In the genomic region with DNA sequence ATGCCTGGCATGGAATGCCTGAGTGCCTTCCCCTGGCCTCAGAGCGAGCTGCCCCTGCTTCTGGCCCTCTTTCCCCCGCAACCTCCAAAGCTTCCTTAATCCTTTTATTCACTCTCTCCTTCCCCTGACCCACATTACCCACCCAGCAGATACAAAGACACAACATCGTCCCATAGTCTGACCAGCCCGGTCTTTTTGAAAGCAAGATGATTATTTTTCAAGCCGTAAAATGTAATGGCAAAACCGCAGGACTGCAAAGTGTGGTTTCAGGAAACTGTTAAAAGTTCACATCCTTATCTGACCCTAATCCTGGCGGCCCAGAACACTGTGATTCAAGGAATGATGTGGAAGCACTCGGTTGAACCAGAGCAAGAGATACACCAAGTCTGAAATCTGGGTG, we compare ENCODE assay signal across 24 cellular contexts.
DNase-seq lines count a peak whose midpoint lies in the region; ATAC-seq and TF ChIP-seq lines count a peak whose summit lies in the region.
"Had no signal": no experiment of that assay in that cellular context is flagged by ENCODE, and none has a peak within 500 bp of the region (broad histone marks: within the 10 kb centered on the region; RNA-seq: fewer than 3 reads in every experiment).

No MANE protein-coding gene starts in this region.

- H3K27me3 ChIP-seq in endodermal cell (ENCODE audit: control insufficient read depth, insufficient read depth, low read length, poor library complexity, severe bottlenecking) (no peaks in the 10 kb centered on the region), osteoblast (ENCODE audit: insufficient read depth, low read length) (no peaks in the 10 kb centered on the region)
- H3K27me3 ChIP-seq: pancreas had no signal

- DNase-seq in H4 (ENCODE audit: low spot score): peak; percentile 14
- DNase-seq in RPMI7951 (ENCODE audit: low read depth): peak; percentile 68
- DNase-seq in endodermal cell: peak; percentile 62
- peak; percentile 43 for DNase-seq in osteoblast (ENCODE audit: insufficient read length, low spot score, missing footprints)
- no peak for DNase-seq in foreskin melanocyte
- no peak for DNase-seq in HCEC 1CT
- DNase-seq: ACHN; activated CD4-positive, alpha-beta T cell treated with anti-CD3 and anti-CD28 coated beads for 4 hours; activated naive CD4-positive, alpha-beta T cell treated with anti-CD3 and anti-CD28 coated beads, Interleukin-2, amount 10 ng/mL, durations not matched to agents 7 days and 5 days; anterior cingulate cortex; cerebellar nuclear complex; foreskin keratinocyte; GDM1; hypothalamus; Kasumi-1; kidney glomerular epithelial cell; NCI-H187 treated with DMSO at 0.1 percent for 48 hours; NCI-H226; NCI-H774; pancreas; SHP77 had no signal

- H3K4me1 ChIP-seq in endodermal cell (ENCODE audit: control insufficient read depth, insufficient read depth, low read length) (no peaks in the 10 kb centered on the region), osteoblast (ENCODE audit: insufficient read depth, low read length) (peaks cover 3% of the 10 kb centered on the region)
- H3K4me1 ChIP-seq: foreskin keratinocyte, pancreas had no signal

- WGBS in endodermal cell (ENCODE audit: insufficient coverage in 1 of 2, insufficient read length in 1 of 2), 2 experiments: 53 to 63% methylated on average over 5 to 8 of the region's 8 CpGs

- peaks cover 11% of the 10 kb centered on the region for H3K4me1 Mint-ChIP-seq in endodermal cell
- H3K4me1 Mint-ChIP-seq: activated naive CD4-positive, alpha-beta T cell treated with anti-CD3 and anti-CD28 coated beads, Interleukin-2, amount 10 ng/mL, durations not matched to agents 7 days and 5 days had no signal

- H3K9ac ChIP-seq in endodermal cell (ENCODE audit: extremely low read depth, low read length, poor library complexity, severe bottlenecking): no peak overlapping the region

- no peak overlapping the region for H2AFZ ChIP-seq in osteoblast (ENCODE audit: low read length)

- no peaks in the 10 kb centered on the region for H3K79me2 ChIP-seq in osteoblast (ENCODE audit: insufficient read depth, low read length)

- peak overlapping the region; percentile 11 for H3K4me3 Mint-ChIP-seq in endodermal cell
- H3K4me3 Mint-ChIP-seq: activated naive CD4-positive, alpha-beta T cell treated with anti-CD3 and anti-CD28 coated beads, Interleukin-2, amount 10 ng/mL, durations not matched to agents 7 days and 5 days had no signal

- no peaks in the 10 kb centered on the region for H3K9me3 Mint-ChIP-seq in endodermal cell
- H3K9me3 Mint-ChIP-seq: activated naive CD4-positive, alpha-beta T cell treated with anti-CD3 and anti-CD28 coated beads, Interleukin-2, amount 10 ng/mL, durations not matched to agents 7 days and 5 days had no signal

- no peaks in the 10 kb centered on the region for H4K20me1 ChIP-seq in osteoblast (ENCODE audit: insufficient read depth, low read length)

- H3K9me3 ChIP-seq in endodermal cell (ENCODE audit: control insufficient read depth, low read length): no peaks in the 10 kb centered on the region
- no peaks in the 10 kb centered on the region for H3K9me3 ChIP-seq in osteoblast (ENCODE audit: low read depth, low read length)
- H3K9me3 ChIP-seq: pancreas had no signal

- H3K36me3 ChIP-seq in endodermal cell (ENCODE audit: control insufficient read depth, insufficient read depth, low read length) (no peaks in the 10 kb centered on the region), osteoblast (ENCODE audit: insufficient read depth, low read length) (no peaks in the 10 kb centered on the region)
- H3K36me3 ChIP-seq: pancreas had no signal

- no peaks in the 10 kb centered on the region for H3K36me3 Mint-ChIP-seq in endodermal cell (ENCODE audit: low read depth)
- H3K36me3 Mint-ChIP-seq: activated naive CD4-positive, alpha-beta T cell treated with anti-CD3 and anti-CD28 coated beads, Interleukin-2, amount 10 ng/mL, durations not matched to agents 7 days and 5 days had no signal

- peak overlapping the region; percentile 59 for H3K27ac Mint-ChIP-seq in endodermal cell
- H3K27ac Mint-ChIP-seq: activated naive CD4-positive, alpha-beta T cell treated with anti-CD3 and anti-CD28 coated beads, Interleukin-2, amount 10 ng/mL, durations not matched to agents 7 days and 5 days had no signal

- no peak overlapping the region for H3K4me3 ChIP-seq in endodermal cell (ENCODE audit: low read length)
- H3K4me3 ChIP-seq in osteoblast (ENCODE audit: insufficient read depth, low read length): no peak overlapping the region
- H3K4me3 ChIP-seq: pancreas had no signal

- no peak for ATAC-seq in GM18520 (IDR thresholded peaks at IDR 0.05; ENCODE audit: unreplicated experiment)
- ATAC-seq in HG02884 (IDR thresholded peaks at IDR 0.05; ENCODE audit: unreplicated experiment): no peak
- ATAC-seq: foreskin keratinocyte, pancreas had no signal

- H3K27ac ChIP-seq in endodermal cell (ENCODE audit: low read depth, low read length) (no peak overlapping the region), osteoblast (ENCODE audit: low read depth, low read length) (no peak overlapping the region)
- H3K27ac ChIP-seq: C4-2B, foreskin keratinocyte, pancreas had no signal

- peak overlapping the region; percentile 22 for H3K4me2 ChIP-seq in osteoblast (ENCODE audit: insufficient read depth, low read length)

- no peaks in the 10 kb centered on the region for H3K27me3 Mint-ChIP-seq in endodermal cell (ENCODE audit: insufficient read depth)

- TF ChIP-seq CTCF in endodermal cell (conservative IDR thresholded peaks at IDR 0.05) (no peak), osteoblast (IDR thresholded peaks at IDR 0.05; ENCODE audit: extremely low read depth, low read depth, low read length) (no peak)

Comparison
In these comparisons a context has a peak if more than half of its experiments do, and no peak if none do; other contexts are left out.
1. DNase-seq: peak in H4 (single experiment), RPMI7951 (single experiment), endodermal cell (single experiment) and osteoblast (single experiment); none in foreskin melanocyte (single experiment) and HCEC 1CT (single experiment).